ENCODE assay signal across 16 cellular contexts in genomic region chr2:43255249-43255960, GRCh38. TPM values are rescaled to one million over a fixed set of nuclear protein-coding genes. Genes with fewer than 3 reads are reported as not detected.
DNase-seq lines count a peak whose midpoint lies in the region; ATAC-seq and TF ChIP-seq lines count a peak whose summit lies in the region.
"Had no signal": no experiment of that assay in that cellular context is flagged by ENCODE, and none has a peak within 500 bp of the region (broad histone marks: within the 10 kb centered on the region; RNA-seq: fewer than 3 reads in every experiment).

No MANE protein-coding gene starts in this region.

- H3K27me3 Mint-ChIP-seq in activated T-cell treated with anti-CD3 and anti-CD28 coated beads, Interleukin-2, amount 50 U/mL, for 24 hours: no peaks in the 10 kb centered on the region
- H3K27me3 Mint-ChIP-seq: activated CD4-positive, alpha-beta T cell treated with anti-CD3 and anti-CD28 coated beads for 36 hours had no signal

- H3K4me1 ChIP-seq in right lobe of liver (peaks cover 0 to 30% (median 15%) of the 10 kb centered on the region in 4 donors), uterus (no peaks in the 10 kb centered on the region)

- intact Hi-C loops in right lobe of liver (cut with DNase I) (no loop called here), uterus (cut with DNase I; ENCODE audit: low total_unique reads) (no loop called here)

- no peak overlapping the region for H3K27ac Mint-ChIP-seq in activated T-cell treated with anti-CD3 and anti-CD28 coated beads, Interleukin-2, amount 50 U/mL, for 24 hours
- H3K27ac Mint-ChIP-seq: T-helper 1 cell treated with Interleukin-12 subunit alpha and Interleukin-12 subunit beta and Interleukin-4 antibody, amounts not matched to agents 30 μg/mL and 1 μg/mL, for 36 hours had no signal

- 0 out of 2 replicates have a peak, but pooled peaks cover 3% of the 10 kb centered on the region for H3K36me3 ChIP-seq in SK-N-MC (ENCODE audit: insufficient read depth, low read length)
- H3K36me3 ChIP-seq in right lobe of liver: no peaks in the 10 kb centered on the region
- H3K36me3 ChIP-seq in uterus: no peaks in the 10 kb centered on the region
- H3K36me3 ChIP-seq: thoracic aorta had no signal

- H3K9me3 ChIP-seq in SK-N-MC (ENCODE audit: low read depth, low read length) (no peaks in the 10 kb centered on the region), right lobe of liver (no peaks in the 10 kb centered on the region), uterus (no peaks in the 10 kb centered on the region)
- H3K9me3 ChIP-seq: heart right ventricle, thoracic aorta had no signal

- no peak overlapping the region for H3K4me3 Mint-ChIP-seq in activated T-cell treated with anti-CD3 and anti-CD28 coated beads, Interleukin-2, amount 50 U/mL, for 24 hours
- H3K4me3 Mint-ChIP-seq: activated CD4-positive, alpha-beta T cell treated with anti-CD3 and anti-CD28 coated beads for 36 hours; T-helper 1 cell treated with Interleukin-12 subunit alpha and Interleukin-12 subunit beta and Interleukin-4 antibody, amounts not matched to agents 30 μg/mL and 1 μg/mL, for 36 hours had no signal

- H3K9me3 Mint-ChIP-seq in activated T-cell treated with anti-CD3 and anti-CD28 coated beads, Interleukin-2, amount 50 U/mL, for 24 hours: no peaks in the 10 kb centered on the region
- H3K9me3 Mint-ChIP-seq: T-helper 1 cell treated with Interleukin-12 subunit alpha and Interleukin-12 subunit beta and Interleukin-4 antibody, amounts not matched to agents 30 μg/mL and 1 μg/mL, for 36 hours had no signal

- H3K9ac ChIP-seq in SK-N-MC (ENCODE audit: insufficient read length): no peak overlapping the region

- H3K4me3 ChIP-seq in SK-N-MC (no peak overlapping the region), right lobe of liver (no peak overlapping the region), uterus (no peak overlapping the region)
- H3K4me3 ChIP-seq: heart right ventricle, PC-9, thoracic aorta had no signal

- no peaks in the 10 kb centered on the region for H3K4me1 Mint-ChIP-seq in activated T-cell treated with anti-CD3 and anti-CD28 coated beads, Interleukin-2, amount 50 U/mL, for 24 hours (ENCODE audit: low read depth)
- H3K4me1 Mint-ChIP-seq: activated CD4-positive, alpha-beta T cell treated with anti-CD3 and anti-CD28 coated beads for 36 hours had no signal

- H3K27me3 ChIP-seq in right lobe of liver (no peaks in the 10 kb centered on the region), uterus (no peaks in the 10 kb centered on the region)
- H3K27me3 ChIP-seq: heart right ventricle had no signal

- no peak for TF ChIP-seq POLR2A in right lobe of liver (IDR thresholded peaks at IDR 0.05)
- no peak for TF ChIP-seq POLR2A in uterus (IDR thresholded peaks at IDR 0.05)

- peak in 3 of 4 donors; percentile 9 to 44 (median 42) for ATAC-seq in right lobe of liver
- ATAC-seq: activated CD4-positive, alpha-beta T cell treated with anti-CD3 and anti-CD28 coated beads for 36 hours; heart right ventricle; left cardiac atrium had no signal

- DNase-seq in NCI-H510A treated with DMSO at 0.1 percent for 48 hours (lab: John Stamatoyannopoulos, UW) (peak; percentile 23), NCI-H510A (lab: John Stamatoyannopoulos, UW) (no peak), SK-N-MC (ENCODE audit: low read depth, low spot score) (peak; percentile 24), right lobe of liver (no peak), uterus (no peak), amygdala (lab: John Stamatoyannopoulos, UW) (no peak)
- no peak for DNase-seq in activated T-cell treated with anti-CD3 and anti-CD28 coated beads, Interleukin-2, amount 50 U/mL, for 24 hours
- no peak for DNase-seq in activated CD4-positive, alpha-beta T cell treated with anti-CD3 and anti-CD28 coated beads for 48 hours
- DNase-seq: activated CD4-positive, alpha-beta T cell treated with anti-CD3 and anti-CD28 coated beads for 36 hours; activated T-cell treated with anti-CD3 and anti-CD28 coated beads, Interleukin-2, amount 50 U/mL, for 48 hours; heart right ventricle; left cardiac atrium; NCI-H1930; PC-9 had no signal

- H3K27ac ChIP-seq in SK-N-MC (no peak overlapping the region), right lobe of liver (peak overlapping the region in 1 of 3 donors; percentile 1), uterus (peak overlapping the region; percentile 12 to 24)
- H3K27ac ChIP-seq: PC-9, thoracic aorta had no signal

- peaks cover 27% of the 10 kb centered on the region for H3K36me3 Mint-ChIP-seq in activated T-cell treated with anti-CD3 and anti-CD28 coated beads, Interleukin-2, amount 50 U/mL, for 24 hours (ENCODE audit: low read depth)

- TF ChIP-seq CTCF in right lobe of liver (IDR thresholded peaks at IDR 0.05) (no peak), uterus (IDR thresholded peaks at IDR 0.05) (no peak)

- 23% methylated on average over 6 of the region's 8 CpGs for WGBS in right lobe of liver (ENCODE audit: insufficient coverage, low coverage, low lambda C conversion rate, missing lambda C conversion rate)

RNA-seq across cellular contexts. Expression of gene ZFP36L2, which starts 29.0 kb away (rescaled TPM):
- total RNA-seq in right lobe of liver: 10 to 100 TPM; 20.8 to 50.0 (median 33.6) TPM
- 100 to 1,000 TPM in 1 of 4 donors, 10 to 100 TPM in 3; 18.2 to 209 (median 67.2) TPM for total RNA-seq in uterus

Comparison
In these comparisons a context has a peak if more than half of its experiments do, and no peak if none do; other contexts are left out.
1. DNase-seq: peak in NCI-H510A treated with DMSO at 0.1 percent for 48 hours (single experiment) and SK-N-MC (single experiment); none in NCI-H510A (single experiment), right lobe of liver (0 of 3), uterus (0 of 2), activated T-cell treated with anti-CD3 and anti-CD28 coated beads, Interleukin-2, amount 50 U/mL, for 24 hours (single experiment), amygdala (0 of 56) and activated CD4-positive, alpha-beta T cell treated with anti-CD3 and anti-CD28 coated beads for 48 hours (single experiment).